17 cellular contexts compared by ENCODE assay signal in the genomic region with DNA sequence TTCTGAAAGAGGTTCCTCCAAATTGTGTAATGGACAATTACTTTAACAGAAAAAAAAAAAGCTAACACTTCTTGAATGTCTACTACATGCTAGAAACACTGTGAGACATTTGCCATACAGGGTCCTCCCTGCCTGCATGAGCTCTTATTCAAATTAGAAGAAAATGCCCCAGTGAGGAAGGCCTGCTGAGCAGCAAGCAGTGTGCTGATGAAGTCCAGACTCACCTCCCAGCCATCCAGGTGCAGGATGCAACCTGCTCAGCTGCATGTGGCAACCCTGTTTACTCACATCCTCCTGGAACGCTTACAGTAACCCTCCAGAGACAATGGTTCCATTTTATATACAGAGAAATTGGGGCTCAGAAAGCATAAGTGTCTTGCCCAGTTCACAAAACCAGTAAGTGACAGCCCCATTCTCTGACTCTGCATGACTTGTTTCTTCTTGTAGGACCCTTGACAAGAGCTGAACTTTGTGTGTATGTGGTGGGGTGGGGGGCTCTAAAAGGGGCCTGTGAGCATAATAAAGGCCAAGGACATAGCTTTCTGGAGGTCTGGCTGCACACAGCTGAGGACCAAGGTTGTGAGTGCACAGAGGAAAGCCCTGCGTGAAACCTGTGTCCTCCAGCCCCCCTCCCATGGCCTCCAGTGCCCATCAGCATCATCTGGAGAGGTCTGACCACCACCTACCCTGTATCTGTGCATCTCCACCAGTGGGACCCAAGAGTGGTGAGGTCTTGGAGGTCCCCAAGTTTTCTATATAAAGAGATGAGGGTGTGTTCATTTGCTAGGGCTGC.
"Had no signal": no experiment of that assay in that cellular context is flagged by ENCODE, and none has a peak within 500 bp of the region (broad histone marks: within the 10 kb centered on the region; RNA-seq: fewer than 3 reads in every experiment).

No MANE protein-coding gene starts in this region.

- H3K4me1 ChIP-seq: ascending aorta had no signal

- H3K27me3 ChIP-seq: ascending aorta, hepatocyte had no signal

- ATAC-seq: activated T-cell treated with anti-CD3 and anti-CD28 coated beads, Interleukin-2, amount 50 U/mL, for 72 hours; left lobe of liver; stimulated activated naive B cell treated with anti-CD40 and anti-IgM and Interleukin-4, amounts not matched to agents 10 μg/mL and 1 μg/mL and 100 μg/mL, for 72 hours; T-cell had no signal

- H3K27ac ChIP-seq: ascending aorta, hepatocyte, thoracic aorta had no signal

- H3K36me3 ChIP-seq: ascending aorta, thoracic aorta had no signal

- DNase-seq: activated CD4-positive, alpha-beta T cell treated with anti-CD3 and anti-CD28 coated beads for 48 hours; activated CD4-positive, CD25-positive, alpha-beta regulatory T cell; activated CD8-positive, alpha-beta memory T cell treated with anti-CD3 and anti-CD28 coated beads, Interleukin-2, amount 50 U/mL, for 4 hours; activated gamma-delta T cell; activated T-cell treated with anti-CD3 and anti-CD28 coated beads, Interleukin-2, amount 50 U/mL, for 72 hours; cerebellar nuclear complex; cortex of kidney; kidney; nephron progenitor cell; nucleus accumbens; retina; stimulated activated naive B cell treated with anti-CD40 and anti-IgM and Interleukin-4, amounts not matched to agents 10 μg/mL and 1 μg/mL and 100 μg/mL, for 72 hours; T-cell had no signal

- H3K4me3 ChIP-seq: ascending aorta, hepatocyte, thoracic aorta had no signal

- H3K9me3 ChIP-seq: ascending aorta, thoracic aorta had no signal
